24 cellular contexts compared by ENCODE assay signal in genomic region chr11:93796424-93796823, GRCh38. TPM values are rescaled to one million over a fixed set of nuclear protein-coding genes. Genes with fewer than 3 reads are reported as not detected.
DNase-seq lines count a peak whose midpoint lies in the region; ATAC-seq, FAIRE-seq and TF ChIP-seq lines count a peak whose summit lies in the region.
"Had no signal": no experiment of that assay in that cellular context is flagged by ENCODE, and none has a peak within 500 bp of the region (broad histone marks: within the 10 kb centered on the region; RNA-seq: fewer than 3 reads in every experiment).

No MANE protein-coding gene starts in this region.

- H2AFZ ChIP-seq in keratinocyte (ENCODE audit: control insufficient read depth, low read length) = no peak overlapping the region
- H2AFZ ChIP-seq: GM23338 had no signal

- no peaks in the 10 kb centered on the region for H3K4me1 ChIP-seq in keratinocyte (ENCODE audit: control insufficient read depth, extremely low read depth, insufficient read depth, low read length)
- H3K4me1 ChIP-seq: BE2C had no signal

- H3K4me1 Mint-ChIP-seq in activated naive CD8-positive, alpha-beta T cell treated with anti-CD3 and anti-CD28 coated beads, Interleukin-2, amount 50 U/mL, for 24 hours = peaks cover 2% of the 10 kb centered on the region
- peaks cover 2% of the 10 kb centered on the region for H3K4me1 Mint-ChIP-seq in activated naive CD8-positive, alpha-beta T cell treated with anti-CD3 and anti-CD28 coated beads for 36 hours
- H3K4me1 Mint-ChIP-seq in WTC11 = no peaks in the 10 kb centered on the region
- peaks cover 2% of the 10 kb centered on the region for H3K4me1 Mint-ChIP-seq in activated CD8-positive, alpha-beta T cell treated with anti-CD3 and anti-CD28 coated beads, Interleukin-2, amount 10 ng/mL, durations not matched to agents 7 days and 5 days (ENCODE audit: low read depth)
- H3K4me1 Mint-ChIP-seq: GM23338 had no signal

- no peaks in the 10 kb centered on the region for H3K9me3 Mint-ChIP-seq in activated naive CD8-positive, alpha-beta T cell treated with anti-CD3 and anti-CD28 coated beads, Interleukin-2, amount 50 U/mL, for 24 hours
- H3K9me3 Mint-ChIP-seq in activated naive CD8-positive, alpha-beta T cell treated with anti-CD3 and anti-CD28 coated beads for 36 hours = no peaks in the 10 kb centered on the region
- H3K9me3 Mint-ChIP-seq in WTC11 = no peaks in the 10 kb centered on the region
- H3K9me3 Mint-ChIP-seq in activated CD8-positive, alpha-beta T cell treated with anti-CD3 and anti-CD28 coated beads, Interleukin-2, amount 10 ng/mL, durations not matched to agents 7 days and 5 days (ENCODE audit: insufficient read depth) = no peaks in the 10 kb centered on the region
- H3K9me3 Mint-ChIP-seq: CD4-positive, CD25-positive, alpha-beta regulatory T cell; CD8-positive, alpha-beta memory T cell; GM23338 had no signal

- H3K4me3 ChIP-seq in keratinocyte (ENCODE audit: control insufficient read depth in 2 of 3, extremely low read depth in 1 of 3, insufficient read depth in 2 of 3, low read depth in 1 of 3, low read length in 3 of 3) = no peak overlapping the region
- H3K4me3 ChIP-seq: GM12878, GM23338 had no signal

- ATAC-seq in activated naive CD8-positive, alpha-beta T cell treated with anti-CD3 and anti-CD28 coated beads, Interleukin-2, amount 50 U/mL, for 24 hours = no peak
- ATAC-seq in WTC11 (no peak), GM18867 (IDR thresholded peaks at IDR 0.05; ENCODE audit: unreplicated experiment) (no peak)
- ATAC-seq in activated CD8-positive, alpha-beta T cell treated with anti-CD3 and anti-CD28 coated beads, Interleukin-2, amount 10 ng/mL, durations not matched to agents 7 days and 5 days = no peak
- ATAC-seq: GM12878, GM23338 had no signal

- H3K9ac ChIP-seq in keratinocyte (ENCODE audit: control insufficient read depth, extremely low read depth, insufficient read depth, low read length) = no peak overlapping the region

- dilution Hi-C loops in keratinocyte (cut with MboI; ENCODE audit: extremely low pct_ligation_motif_present, low sequenced_read_pairs) = no loop called here

- peak overlapping the region; percentile 2 for H3K27ac Mint-ChIP-seq in activated naive CD8-positive, alpha-beta T cell treated with anti-CD3 and anti-CD28 coated beads, Interleukin-2, amount 50 U/mL, for 24 hours
- no peak overlapping the region for H3K27ac Mint-ChIP-seq in activated naive CD8-positive, alpha-beta T cell treated with anti-CD3 and anti-CD28 coated beads for 36 hours
- peak overlapping the region; percentile 63; the same call in 1 of the 2 replicates for H3K27ac Mint-ChIP-seq in WTC11
- H3K27ac Mint-ChIP-seq in activated CD8-positive, alpha-beta T cell treated with anti-CD3 and anti-CD28 coated beads, Interleukin-2, amount 10 ng/mL, durations not matched to agents 7 days and 5 days = peak overlapping the region; percentile 8
- H3K27ac Mint-ChIP-seq: GM23338 had no signal

- H3K36me3 Mint-ChIP-seq in activated naive CD8-positive, alpha-beta T cell treated with anti-CD3 and anti-CD28 coated beads, Interleukin-2, amount 50 U/mL, for 24 hours (ENCODE audit: low read depth) = peaks cover 60% of the 10 kb centered on the region
- H3K36me3 Mint-ChIP-seq in activated naive CD8-positive, alpha-beta T cell treated with anti-CD3 and anti-CD28 coated beads for 36 hours = peaks cover 28% of the 10 kb centered on the region
- H3K36me3 Mint-ChIP-seq in WTC11 = peaks cover 71% of the 10 kb centered on the region
- peaks cover 68% of the 10 kb centered on the region for H3K36me3 Mint-ChIP-seq in activated CD8-positive, alpha-beta T cell treated with anti-CD3 and anti-CD28 coated beads, Interleukin-2, amount 10 ng/mL, durations not matched to agents 7 days and 5 days (ENCODE audit: low read depth)

- H3K36me3 ChIP-seq in keratinocyte (ENCODE audit: control insufficient read depth in 2 of 2, extremely low read depth in 1 of 2, insufficient read depth in 2 of 2, low read length in 2 of 2) = peaks cover 21 to 30% of the 10 kb centered on the region in 2 experiments

- FAIRE-seq in keratinocyte (lab: Jason Lieb, UNC) = peak; percentile 64
- FAIRE-seq: A204.1, GM12878, H54 had no signal

- DNase-seq in activated naive CD8-positive, alpha-beta T cell treated with anti-CD3 and anti-CD28 coated beads, Interleukin-2, amount 50 U/mL, for 24 hours = no peak
- DNase-seq in activated naive CD8-positive, alpha-beta T cell treated with anti-CD3 and anti-CD28 coated beads for 36 hours = no peak
- no peak for DNase-seq in WTC11 (ENCODE audit: low spot score)
- no peak for DNase-seq in activated CD8-positive, alpha-beta T cell treated with anti-CD3 and anti-CD28 coated beads, Interleukin-2, amount 10 ng/mL, durations not matched to agents 7 days and 5 days
- no peak for DNase-seq in keratinocyte (ENCODE audit: low read depth, low spot score)
- DNase-seq in cortex of kidney (lab: John Stamatoyannopoulos, UW) = no peak
- DNase-seq: ACHN; BE2C; C1 segment of cervical spinal cord; CD4-positive, CD25-positive, alpha-beta regulatory T cell; CD8-positive, alpha-beta memory T cell; COR-L47; DMS 273 treated with DMSO at 0.1 percent for 48 hours; DMS53; DND-41; EL; HCEC 1CT had no signal

- no peaks in the 10 kb centered on the region for H3K9me3 ChIP-seq in keratinocyte (ENCODE audit: control insufficient read depth, low read depth, low read length)
- H3K9me3 ChIP-seq: BE2C had no signal

- no peaks in the 10 kb centered on the region for H4K20me1 ChIP-seq in keratinocyte (ENCODE audit: control insufficient read depth, extremely low read depth, insufficient read depth, low read length)

- H3K79me2 ChIP-seq in keratinocyte (ENCODE audit: control insufficient read depth, insufficient read depth, low read length) = peaks cover 7% of the 10 kb centered on the region

- TF ChIP-seq CTCF in WTC11 (IDR thresholded peaks at IDR 0.05) (no peak), keratinocyte (optimal IDR thresholded peaks at IDR 0.05 in 1 of 3, IDR thresholded peaks at IDR 0.05 in 1 of 3, conservative IDR thresholded peaks at IDR 0.05 in 1 of 3; ENCODE audit: extremely low read depth in 1 of 3, insufficient read depth in 2 of 3, low read length in 3 of 3) (no peak)

- CTCF ChIA-PET in WTC11 (lab: Charles Lee) = no interaction called here
- CTCF ChIA-PET in activated CD8-positive, alpha-beta T cell treated with anti-CD3 and anti-CD28 coated beads, Interleukin-2, amount 10 ng/mL, durations not matched to agents 7 days and 5 days (lab: Charles Lee) = interaction anchor here (2.2 kb wide), 1 partner anchor 12 kb away, joined by 6 read pairs; the partner anchor contains the start of gene MED17

- POLR2A ChIA-PET in WTC11 (lab: Charles Lee) = no interaction called here
- POLR2A ChIA-PET in activated CD8-positive, alpha-beta T cell treated with anti-CD3 and anti-CD28 coated beads, Interleukin-2, amount 10 ng/mL, durations not matched to agents 7 days and 5 days (lab: Charles Lee) = no interaction called here

- no peak overlapping the region for H3K27ac ChIP-seq in keratinocyte (ENCODE audit: control insufficient read depth, insufficient read depth, low read length)

- no peaks in the 10 kb centered on the region for H3K27me3 Mint-ChIP-seq in activated naive CD8-positive, alpha-beta T cell treated with anti-CD3 and anti-CD28 coated beads, Interleukin-2, amount 50 U/mL, for 24 hours
- H3K27me3 Mint-ChIP-seq in activated naive CD8-positive, alpha-beta T cell treated with anti-CD3 and anti-CD28 coated beads for 36 hours = no peaks in the 10 kb centered on the region
- H3K27me3 Mint-ChIP-seq in WTC11 (ENCODE audit: low read depth) = no peaks in the 10 kb centered on the region
- no peaks in the 10 kb centered on the region for H3K27me3 Mint-ChIP-seq in activated CD8-positive, alpha-beta T cell treated with anti-CD3 and anti-CD28 coated beads, Interleukin-2, amount 10 ng/mL, durations not matched to agents 7 days and 5 days (ENCODE audit: low read depth)
- H3K27me3 Mint-ChIP-seq: CD4-positive, CD25-positive, alpha-beta regulatory T cell; CD8-positive, alpha-beta memory T cell had no signal

- H3K4me3 Mint-ChIP-seq in activated naive CD8-positive, alpha-beta T cell treated with anti-CD3 and anti-CD28 coated beads, Interleukin-2, amount 50 U/mL, for 24 hours = no peak overlapping the region
- no peak overlapping the region for H3K4me3 Mint-ChIP-seq in activated naive CD8-positive, alpha-beta T cell treated with anti-CD3 and anti-CD28 coated beads for 36 hours
- H3K4me3 Mint-ChIP-seq in WTC11 = no peak overlapping the region
- H3K4me3 Mint-ChIP-seq in activated CD8-positive, alpha-beta T cell treated with anti-CD3 and anti-CD28 coated beads, Interleukin-2, amount 10 ng/mL, durations not matched to agents 7 days and 5 days = no peak overlapping the region
- H3K4me3 Mint-ChIP-seq: CD4-positive, CD25-positive, alpha-beta regulatory T cell; CD8-positive, alpha-beta memory T cell; GM23338 had no signal

- H3K9me1 ChIP-seq in keratinocyte (ENCODE audit: control insufficient read depth, extremely low read depth, insufficient read depth, low read length) = no peaks in the 10 kb centered on the region

- no peak overlapping the region for H3K4me2 ChIP-seq in keratinocyte (ENCODE audit: control insufficient read depth, extremely low read depth, insufficient read depth, low read depth, low read length)
- H3K4me2 ChIP-seq: GM23338 had no signal

- H3K27me3 ChIP-seq in keratinocyte (ENCODE audit: control insufficient read depth, extremely low read depth, insufficient read depth, low read length) = no peaks in the 10 kb centered on the region
- H3K27me3 ChIP-seq: BE2C had no signal

RNA-seq across cellular contexts. Expression of gene MED17, which starts 12.3 kb away (rescaled TPM):
- total RNA-seq in activated naive CD8-positive, alpha-beta T cell treated with anti-CD3 and anti-CD28 coated beads for 36 hours = 10 to 100 TPM; 30.8 to 33.2 TPM
- 25.3 to 30.5 TPM (median 29.6 TPM) in 3 replicates for total RNA-seq in WTC11 (2021)
- total RNA-seq in activated CD8-positive, alpha-beta T cell treated with anti-CD3 and anti-CD28 coated beads, Interleukin-2, amount 10 ng/mL, durations not matched to agents 7 days and 5 days = 10 to 100 TPM; 43.6 to 45.3 TPM
- 20.9 to 25.1 TPM (median 23.5 TPM) in 3 replicates for polyA plus RNA-seq in keratinocyte
- polyA plus RNA-seq in keratinocyte (2011; ENCODE audit: low read depth) = 63.5 TPM
- polyA plus RNA-seq in keratinocyte (2011; cell fraction: cytosol; rRNA removed) = 10.3 and 23.6 TPM in 2 replicates
- polyA plus RNA-seq in keratinocyte (2011; cell fraction: nucleus; rRNA removed) = 37.7 and 51.4 TPM in 2 replicates
- polyA plus RNA-seq in keratinocyte (2012; ENCODE audit: low replicate concordance) = 20.3 and 24.5 TPM in 2 replicates
- polyA minus RNA-seq in keratinocyte = 8.2 to 28.4 TPM (median 20.4 TPM) in 3 replicates
- 19.2 TPM for polyA minus RNA-seq in keratinocyte (2011; cell fraction: cytosol; rRNA and poly(A)+ RNA removed)
- 25.9 and 33.7 TPM in 2 replicates for polyA minus RNA-seq in keratinocyte (2011; cell fraction: nucleus; rRNA and poly(A)+ RNA removed)

RNA-seq across cellular contexts. Expression of gene VSTM5, which starts 54.0 kb away (rescaled TPM):
- not detected for total RNA-seq in activated naive CD8-positive, alpha-beta T cell treated with anti-CD3 and anti-CD28 coated beads for 36 hours
- 0.27 to 0.35 TPM (median 0.32 TPM) in 3 replicates for total RNA-seq in WTC11 (2021)
- total RNA-seq in activated CD8-positive, alpha-beta T cell treated with anti-CD3 and anti-CD28 coated beads, Interleukin-2, amount 10 ng/mL, durations not matched to agents 7 days and 5 days = not detected
- polyA plus RNA-seq in keratinocyte = 0.13 to 0.16 TPM (median 0.15 TPM) in 3 replicates
- not detected for polyA plus RNA-seq in keratinocyte (2011; ENCODE audit: low read depth)
- 0.08 and 0.11 TPM in 2 replicates for polyA plus RNA-seq in keratinocyte (2011; cell fraction: cytosol; rRNA removed)
- 0.48 and 0.85 TPM in 2 replicates for polyA plus RNA-seq in keratinocyte (2011; cell fraction: nucleus; rRNA removed)
- 0.49 TPM in 1 of 2 replicates, not detected in the other for polyA plus RNA-seq in keratinocyte (2012; ENCODE audit: low replicate concordance)
- 0.29 TPM in 1 of 3 replicates, not detected in the others for polyA minus RNA-seq in keratinocyte
- not detected for polyA minus RNA-seq in keratinocyte (2011; cell fraction: cytosol; rRNA and poly(A)+ RNA removed)
- 0.11 and 0.31 TPM in 2 replicates for polyA minus RNA-seq in keratinocyte (2011; cell fraction: nucleus; rRNA and poly(A)+ RNA removed)
- total RNA-seq: CD4-positive, CD25-positive, alpha-beta regulatory T cell; CD8-positive, alpha-beta memory T cell; G401; GM12878; HT-29 had no signal
- polyA plus RNA-seq: CD8-positive, alpha-beta memory T cell; GM12878 had no signal

RNA-seq across cellular contexts. Expression of gene C11orf54, which starts 55.0 kb away (rescaled TPM):
- total RNA-seq in activated naive CD8-positive, alpha-beta T cell treated with anti-CD3 and anti-CD28 coated beads for 36 hours = 10 to 100 TPM; 12.7 to 14.5 TPM
- 24.5 to 25.4 TPM (median 25.3 TPM) in 3 replicates for total RNA-seq in WTC11 (2021)
- 10 to 100 TPM; 17.9 to 19.3 TPM for total RNA-seq in activated CD8-positive, alpha-beta T cell treated with anti-CD3 and anti-CD28 coated beads, Interleukin-2, amount 10 ng/mL, durations not matched to agents 7 days and 5 days
- polyA plus RNA-seq in keratinocyte = 5.6 to 11.9 TPM (median 7.9 TPM) in 3 replicates
- 12.9 TPM for polyA plus RNA-seq in keratinocyte (2011; ENCODE audit: low read depth)
- 4.7 and 10.2 TPM in 2 replicates for polyA plus RNA-seq in keratinocyte (2011; cell fraction: cytosol; rRNA removed)
- 11.2 and 12.6 TPM in 2 replicates for polyA plus RNA-seq in keratinocyte (2011; cell fraction: nucleus; rRNA removed)
- 5.7 and 16.9 TPM in 2 replicates for polyA plus RNA-seq in keratinocyte (2012; ENCODE audit: low replicate concordance)
- 0.52 to 5.2 TPM (median 2.7 TPM) in 3 replicates for polyA minus RNA-seq in keratinocyte
- polyA minus RNA-seq in keratinocyte (2011; cell fraction: cytosol; rRNA and poly(A)+ RNA removed) = 5.4 TPM
- 3.3 and 4.7 TPM in 2 replicates for polyA minus RNA-seq in keratinocyte (2011; cell fraction: nucleus; rRNA and poly(A)+ RNA removed)

RNA-seq across cellular contexts. Expression of gene TAF1D, which starts 55.1 kb away (rescaled TPM):
- total RNA-seq in activated naive CD8-positive, alpha-beta T cell treated with anti-CD3 and anti-CD28 coated beads for 36 hours = 100 to 1,000 TPM; 314 to 324 TPM
- total RNA-seq in WTC11 (2021) = 173 to 223 TPM (median 185 TPM) in 3 replicates
- 100 to 1,000 TPM; 161 to 172 TPM for total RNA-seq in activated CD8-positive, alpha-beta T cell treated with anti-CD3 and anti-CD28 coated beads, Interleukin-2, amount 10 ng/mL, durations not matched to agents 7 days and 5 days
- polyA plus RNA-seq in keratinocyte = 80.2 to 224 TPM (median 91.2 TPM) in 3 replicates
- polyA plus RNA-seq in keratinocyte (2011; ENCODE audit: low read depth) = 203 TPM
- polyA plus RNA-seq in keratinocyte (2011; cell fraction: cytosol; rRNA removed) = 59.7 and 103 TPM in 2 replicates
- 207 and 379 TPM in 2 replicates for polyA plus RNA-seq in keratinocyte (2011; cell fraction: nucleus; rRNA removed)
- polyA plus RNA-seq in keratinocyte (2012; ENCODE audit: low replicate concordance) = 80.7 and 165 TPM in 2 replicates
- 17.4 to 130 TPM (median 45.9 TPM) in 3 replicates for polyA minus RNA-seq in keratinocyte
- 32.4 TPM for polyA minus RNA-seq in keratinocyte (2011; cell fraction: cytosol; rRNA and poly(A)+ RNA removed)
- 88.9 and 122 TPM in 2 replicates for polyA minus RNA-seq in keratinocyte (2011; cell fraction: nucleus; rRNA and poly(A)+ RNA removed)
